8 cellular contexts compared by ENCODE assay signal in genomic region chr1:36162680-36163079, GRCh38. TPM values are rescaled to one million over a fixed set of nuclear protein-coding genes. Genes with fewer than 3 reads are reported as not detected.
DNase-seq lines count a peak whose midpoint lies in the region; ATAC-seq and TF ChIP-seq lines count a peak whose summit lies in the region.

No MANE protein-coding gene starts in this region.

- no peak overlapping the region for H3K4me2 ChIP-seq in osteoblast (ENCODE audit: insufficient read depth, low read length)

- peaks cover 0 to 2% (median 2%) of the 10 kb centered on the region in 3 donors for H3K27me3 Mint-ChIP-seq in CD14-positive monocyte (ENCODE audit: low read depth in 3 of 3)
- H3K27me3 Mint-ChIP-seq in T-cell: no peaks in the 10 kb centered on the region

- H3K36me3 Mint-ChIP-seq in CD14-positive monocyte: peaks cover 52 to 54% of the 10 kb centered on the region in 2 donors
- peaks cover 28% of the 10 kb centered on the region for H3K36me3 Mint-ChIP-seq in T-cell

- H3K4me3 ChIP-seq in osteoblast (ENCODE audit: insufficient read depth, low read length): no peak overlapping the region

- H3K27ac Mint-ChIP-seq in CD14-positive monocyte: peak overlapping the region; percentile 96 to 99 (median 98)
- peak overlapping the region; percentile 96 for H3K27ac Mint-ChIP-seq in T-cell

- peaks cover 35% of the 10 kb centered on the region for H3K36me3 ChIP-seq in osteoblast (ENCODE audit: insufficient read depth, low read length)

- intact Hi-C loops in CD14-positive monocyte (cut with micrococcal nuclease): no loop called here

- POLR2A ChIA-PET in T-cell (lab: Charles Lee): interaction anchor here (0.6 to 1.0 kb wide), 5 partner anchors 10 to 1849 kb away, joined by 3 to 6 read pairs (median 3); partner anchors contain the start of gene TRAPPC3 (in 1 of the 2)

- H3K27ac ChIP-seq in epithelial cell of prostate (peak overlapping the region; percentile 98), osteoblast (ENCODE audit: low read depth, low read length) (peak overlapping the region; percentile 73)

- no peak for ATAC-seq in T-cell (replicated peaks in 1 of 4)

- peaks cover 68% of the 10 kb centered on the region for H3K4me1 ChIP-seq in osteoblast (ENCODE audit: insufficient read depth, low read length)

- peaks cover 78% of the 10 kb centered on the region for H3K4me1 Mint-ChIP-seq in CD14-positive monocyte
- peaks cover 81 to 86% (median 85%) of the 10 kb centered on the region in 3 donors for H3K4me1 Mint-ChIP-seq in T-cell

- H3K9me3 ChIP-seq in osteoblast (ENCODE audit: low read depth, low read length): no peaks in the 10 kb centered on the region

- no peak for DNase-seq in CD14-positive monocyte (ENCODE audit: low spot score)
- no peak for DNase-seq in T-cell
- no peak for DNase-seq in epithelial cell of prostate (ENCODE audit: low read depth, low spot score)
- DNase-seq in osteoblast (ENCODE audit: insufficient read length, low spot score, missing footprints): no peak
- no peak for DNase-seq in GM10266 (ENCODE audit: extremely low spot score)
- no peak for DNase-seq in cerebellum (ENCODE audit: low spot score)
- no peak for DNase-seq in iPS-NIHi7 (ENCODE audit: extremely low spot score)
- DNase-seq in stimulated activated naive CD4-positive, alpha-beta T cell (lab: John Stamatoyannopoulos, UW): no peak

- H3K9me3 Mint-ChIP-seq in CD14-positive monocyte (peaks cover 0 to 3% (median 0%) of the 10 kb centered on the region in 7 donors), T-cell (no peaks in the 10 kb centered on the region)

- H2AFZ ChIP-seq in osteoblast (ENCODE audit: low read length): no peak overlapping the region

- peaks cover 93% of the 10 kb centered on the region for H4K20me1 ChIP-seq in osteoblast (ENCODE audit: insufficient read depth, low read length)

- peaks cover 99% of the 10 kb centered on the region for H3K79me2 ChIP-seq in osteoblast (ENCODE audit: insufficient read depth, low read length)

- TF ChIP-seq CTCF in CD14-positive monocyte (IDR thresholded peaks at IDR 0.05) (no peak), osteoblast (IDR thresholded peaks at IDR 0.05; ENCODE audit: extremely low read depth, low read depth, low read length) (no peak), GM10266 (IDR thresholded peaks at IDR 0.05; ENCODE audit: control insufficient read depth, insufficient read depth, low read depth, missing control alignments) (no peak)

- H3K4me3 Mint-ChIP-seq in CD14-positive monocyte: peak overlapping the region in 1 of 2 donors; percentile 91
- peak overlapping the region; percentile 77 to 82 (median 82) for H3K4me3 Mint-ChIP-seq in T-cell

- H3K27me3 ChIP-seq in osteoblast (ENCODE audit: insufficient read depth, low read length): no peaks in the 10 kb centered on the region

- CTCF ChIA-PET in T-cell (lab: Charles Lee): interaction anchor here (0.6 to 5.9 kb wide), 5 partner anchors 11 to 123 kb away, joined by 3 to 41 read pairs (median 5); partner anchors contain the start of gene TRAPPC3 (in 1 of the 2)

RNA-seq across cellular contexts. Expression of gene MAP7D1, which starts 6.7 kb away (rescaled TPM):
- polyA plus RNA-seq in CD14-positive monocyte: 10 to 100 TPM; 12.3 to 13.6 TPM
- 100 to 1,000 TPM; 157 to 295 (median 263) TPM for total RNA-seq in T-cell
- 106 and 132 TPM in 2 replicates for total RNA-seq in osteoblast
- total RNA-seq in cerebellum: 47.5 TPM

RNA-seq across cellular contexts. Expression of gene TRAPPC3, which starts 13.4 kb away (rescaled TPM):
- polyA plus RNA-seq in CD14-positive monocyte: 100 to 1,000 TPM; 125 to 136 TPM
- total RNA-seq in T-cell (10 to 100 TPM; 42.3 to 48.2 (median 44.6) TPM), osteoblast (93.4 and 111 TPM in 2 replicates), cerebellum (33.7 TPM)

RNA-seq across cellular contexts. Expression of gene COL8A2, which starts 37.7 kb away (rescaled TPM):
- polyA plus RNA-seq in CD14-positive monocyte: 1 to 10 TPM in 1 of 2 donors, under 1 TPM in 1; 0.90 to 1.6 TPM
- under 1 TPM in 4 of 5 donors, not detected in 1; 0.08 to 0.15 (median 0.09) TPM for total RNA-seq in T-cell
- total RNA-seq in osteoblast: 12.7 and 15.2 TPM in 2 replicates
- 1.2 TPM for total RNA-seq in cerebellum
